ENCODE assay signal across 8 cellular contexts in genomic region chr22:17911312-17911705, GRCh38.
DNase-seq lines count a peak whose midpoint lies in the region; ATAC-seq, FAIRE-seq and TF ChIP-seq lines count a peak whose summit lies in the region.
"Had no signal": no experiment of that assay in that cellular context is flagged by ENCODE, and none has a peak within 500 bp of the region (broad histone marks: within the 10 kb centered on the region; RNA-seq: fewer than 3 reads in every experiment).

No MANE protein-coding gene starts in this region.

- H3K27ac ChIP-seq in astrocyte (ENCODE audit: low read depth, low read length) (peak overlapping the region; percentile 80), heart left ventricle (peak overlapping the region; percentile 82 to 96 (median 88)), trophoblast cell (ENCODE audit: low read depth, low read length) (no peak overlapping the region), uterus (peak overlapping the region; percentile 74 to 89)
- H3K27ac ChIP-seq: PC-9 had no signal

- TF ChIP-seq CTCF in astrocyte (IDR thresholded peaks at IDR 0.05; ENCODE audit: insufficient read depth, low read depth, low read length), result no peak
- TF ChIP-seq CTCF in heart left ventricle (IDR thresholded peaks at IDR 0.05), result no peak
- TF ChIP-seq CTCF in uterus (IDR thresholded peaks at IDR 0.05), result no peak

- peaks cover 13% of the 10 kb centered on the region for H3K36me3 Mint-ChIP-seq in astrocyte (ENCODE audit: low read depth, unreplicated experiment)

- no peaks in the 10 kb centered on the region for H3K27me3 ChIP-seq in astrocyte (ENCODE audit: insufficient read depth, low read length)
- no peaks in the 10 kb centered on the region for H3K27me3 ChIP-seq in heart left ventricle
- no peaks in the 10 kb centered on the region for H3K27me3 ChIP-seq in trophoblast cell (ENCODE audit: insufficient read depth, low read length)
- no peaks in the 10 kb centered on the region for H3K27me3 ChIP-seq in uterus

- peaks cover 89% of the 10 kb centered on the region for H4K20me1 ChIP-seq in astrocyte (ENCODE audit: insufficient read depth, low read length)

- no peaks in the 10 kb centered on the region for H3K9me3 ChIP-seq in astrocyte (ENCODE audit: insufficient read depth, low read depth, low read length)
- no peaks in the 10 kb centered on the region for H3K9me3 ChIP-seq in heart left ventricle
- peaks cover 1% of the 10 kb centered on the region for H3K9me3 ChIP-seq in trophoblast cell (ENCODE audit: insufficient read depth, low read depth, low read length)
- H3K9me3 ChIP-seq in uterus, result no peaks in the 10 kb centered on the region

- DNase-seq in astrocyte (ENCODE audit: low read depth) (no peak), heart left ventricle (no peak), trophoblast cell (peak; percentile 66 to 79), uterus (no peak), NCI-H2081 treated with DMSO at 0.1 percent for 48 hours (lab: John Stamatoyannopoulos, UW) (no peak)
- DNase-seq in effector CD8-positive, alpha-beta T cell (lab: John Stamatoyannopoulos, UW), result no peak
- DNase-seq: PC-9 had no signal

- H4K8ac ChIP-seq in trophoblast cell (ENCODE audit: low read depth, low read length), result no peak overlapping the region

- no peaks in the 10 kb centered on the region for H3K27me3 Mint-ChIP-seq in astrocyte (ENCODE audit: low read depth, unreplicated experiment)

- H2AK5ac ChIP-seq in trophoblast cell (ENCODE audit: low read length), result no peak overlapping the region

- H3K4me3 Mint-ChIP-seq in astrocyte (ENCODE audit: unreplicated experiment), result peak overlapping the region; percentile 51

- no peak overlapping the region for H4K12ac ChIP-seq in trophoblast cell (ENCODE audit: low read depth, low read length)

- peak overlapping the region; percentile 16 for H3K18ac ChIP-seq in trophoblast cell (ENCODE audit: low read length)

- no peak overlapping the region for H2AFZ ChIP-seq in astrocyte (ENCODE audit: low read depth, low read length)
- H2AFZ ChIP-seq in trophoblast cell (ENCODE audit: insufficient read depth, low read length, poor library complexity), result no peak overlapping the region
- H2AFZ ChIP-seq: PC-9 had no signal

- no peak overlapping the region for H3K4me3 ChIP-seq in astrocyte (ENCODE audit: insufficient read depth, low read depth, low read length)
- H3K4me3 ChIP-seq in heart left ventricle, result peak overlapping the region in 1 of 12 donors; percentile 14
- no peak overlapping the region for H3K4me3 ChIP-seq in trophoblast cell (ENCODE audit: low read depth, low read length)
- H3K4me3 ChIP-seq in uterus, result no peak overlapping the region
- H3K4me3 ChIP-seq: PC-9 had no signal

- H4K91ac ChIP-seq in trophoblast cell (ENCODE audit: low read depth, low read length), result no peak overlapping the region

- no peaks in the 10 kb centered on the region for H3K79me1 ChIP-seq in trophoblast cell (ENCODE audit: low read length)

- H3K79me2 ChIP-seq in astrocyte (ENCODE audit: insufficient read depth, low read length) (peaks cover 85% of the 10 kb centered on the region), trophoblast cell (ENCODE audit: control insufficient read depth, insufficient read depth, low read length, poor library complexity) (no peaks in the 10 kb centered on the region)

- H3K4me1 ChIP-seq in astrocyte (ENCODE audit: insufficient read depth, low read length), result peaks cover 26% of the 10 kb centered on the region
- H3K4me1 ChIP-seq in heart left ventricle, result peaks cover 4 to 100% (median 52%) of the 10 kb centered on the region in 12 donors
- peaks cover 13 to 15% of the 10 kb centered on the region in 2 experiments for H3K4me1 ChIP-seq in trophoblast cell (ENCODE audit: control insufficient read depth in 1 of 2, insufficient read depth in 2 of 2, low read length in 2 of 2)
- H3K4me1 ChIP-seq in uterus, result peaks cover 0 to 17% of the 10 kb centered on the region in 2 donors

- intact Hi-C loops in heart left ventricle (cut with DNase I) (loop anchor here in 9 of 10 donors (2.0 to 10.0 kb wide), 11 partner anchors 36 to 166 kb away; partner anchors contain the start of genes PEX26 (in 5 of the 9) and MICAL3 (in 2 of the 9)), uterus (cut with DNase I; ENCODE audit: low total_unique reads) (no loop called here)

- H2BK5ac ChIP-seq in trophoblast cell (ENCODE audit: low read depth, low read length, poor library complexity), result no peak overlapping the region

- no peak overlapping the region for H3K23ac ChIP-seq in trophoblast cell (ENCODE audit: low read length)

- peak overlapping the region; percentile 75 for H3K4me2 ChIP-seq in astrocyte (ENCODE audit: low read length)
- no peak overlapping the region for H3K4me2 ChIP-seq in trophoblast cell (ENCODE audit: low read length)
- H3K4me2 ChIP-seq: PC-9 had no signal

- H2BK120ac ChIP-seq in trophoblast cell (ENCODE audit: insufficient read depth, low read length, poor library complexity), result no peak overlapping the region

- no peak overlapping the region for H3K14ac ChIP-seq in trophoblast cell (ENCODE audit: low read length)

- 53 to 63% (median 58%) methylated on average over 6 of the region's 6 CpGs for WGBS in heart left ventricle, 4 donors
- no CpG with 5 or more reads among the region's 6 CpGs for WGBS in trophoblast cell (ENCODE audit: extremely low coverage, insufficient coverage, insufficient read length)

- FAIRE-seq in astrocyte (lab: Jason Lieb, UNC), result no peak

- no peaks in the 10 kb centered on the region for H3K9me3 Mint-ChIP-seq in astrocyte (ENCODE audit: unreplicated experiment)

- ATAC-seq in heart left ventricle (peak in 1 of 4 donors; percentile 0), HG03280 (IDR thresholded peaks at IDR 0.05; ENCODE audit: unreplicated experiment) (no peak)

- H3K4ac ChIP-seq in trophoblast cell (ENCODE audit: low read depth, low read length), result no peak overlapping the region

- H3K36me3 ChIP-seq in astrocyte (ENCODE audit: insufficient read depth, low read length) (peaks cover 3% of the 10 kb centered on the region), heart left ventricle (peaks cover 0 to 10% (median 5%) of the 10 kb centered on the region in 9 donors), trophoblast cell (ENCODE audit: control insufficient read depth in 1 of 2, insufficient read depth in 2 of 2, low read length in 2 of 2) (peaks cover 1% of the 10 kb centered on the region in 2 experiments), uterus (no peaks in the 10 kb centered on the region)

- H3K4me1 Mint-ChIP-seq in astrocyte (ENCODE audit: low read depth, unreplicated experiment), result peaks cover 42% of the 10 kb centered on the region

- H3K27ac Mint-ChIP-seq in astrocyte (ENCODE audit: unreplicated experiment), result peak overlapping the region; percentile 96

- no peak overlapping the region for H2BK12ac ChIP-seq in trophoblast cell (ENCODE audit: low read length)

- TF ChIP-seq POLR2A in heart left ventricle (IDR thresholded peaks at IDR 0.05) (no peak), uterus (IDR thresholded peaks at IDR 0.05) (no peak)

- H3K9ac ChIP-seq in astrocyte (ENCODE audit: low read length), result peak overlapping the region; percentile 66
- no peak overlapping the region for H3K9ac ChIP-seq in trophoblast cell (ENCODE audit: low read length)

Comparison
In these comparisons a context has a peak if more than half of its experiments do, and no peak if none do; other contexts are left out.
1. DNase-seq: peak in trophoblast cell (2 of 2); none in astrocyte (single experiment), heart left ventricle (0 of 5), uterus (0 of 2), NCI-H2081 treated with DMSO at 0.1 percent for 48 hours (single experiment) and effector CD8-positive, alpha-beta T cell (single experiment).